Comparison of ENCODE assay signal across 1 cellular context in the genomic region with DNA sequence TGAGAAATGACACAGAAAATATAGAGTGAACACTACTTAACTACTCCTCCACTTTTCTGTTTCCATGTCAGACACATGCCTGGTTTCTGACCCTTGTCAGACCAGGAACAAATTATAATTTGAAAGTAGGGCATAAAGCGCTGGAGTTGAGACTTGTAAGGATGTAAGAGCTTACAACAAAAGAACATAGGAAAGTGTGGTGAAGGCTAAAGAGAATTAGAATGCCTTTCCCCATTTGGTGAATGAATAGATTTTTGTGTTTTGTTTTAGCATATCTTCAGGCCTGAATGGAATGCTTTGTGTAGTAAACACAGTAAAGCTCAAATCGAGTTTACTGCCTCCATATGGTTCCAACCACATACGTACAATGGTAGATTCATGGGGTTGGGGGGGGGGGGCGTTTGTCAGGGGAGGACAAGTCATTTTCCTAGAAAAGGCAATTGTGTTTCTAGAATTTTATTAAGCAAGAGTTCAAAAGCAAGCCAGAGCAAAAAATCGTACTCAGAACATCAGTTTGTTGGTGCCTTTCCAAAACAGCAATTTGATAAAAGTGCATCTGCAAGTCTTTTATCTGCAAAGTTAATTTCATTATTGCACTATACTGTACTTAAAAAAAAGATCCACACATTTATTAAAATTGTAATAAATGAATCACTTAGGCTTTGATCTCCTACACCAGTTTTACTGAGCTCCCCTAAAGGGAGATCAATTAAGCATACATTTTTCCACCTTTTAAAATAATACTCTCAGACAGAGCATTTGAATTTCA.
TF ChIP-seq lines count a peak whose summit lies in the region.

No MANE protein-coding gene starts in this region.

TF ChIP-seq in IMR-90, 13 proteins besides CTCF, POLR2A, EP300 and RAD21 (continued from another document):
- no peak for TF ChIP-seq BHLHE40 (IDR thresholded peaks at IDR 0.05; ENCODE audit: low read depth, low read length)
TF ChIP-seq in IMR-90: peak in this region for 0.
